Comparison of ENCODE assay signal across 19 cellular contexts in the genomic region with DNA sequence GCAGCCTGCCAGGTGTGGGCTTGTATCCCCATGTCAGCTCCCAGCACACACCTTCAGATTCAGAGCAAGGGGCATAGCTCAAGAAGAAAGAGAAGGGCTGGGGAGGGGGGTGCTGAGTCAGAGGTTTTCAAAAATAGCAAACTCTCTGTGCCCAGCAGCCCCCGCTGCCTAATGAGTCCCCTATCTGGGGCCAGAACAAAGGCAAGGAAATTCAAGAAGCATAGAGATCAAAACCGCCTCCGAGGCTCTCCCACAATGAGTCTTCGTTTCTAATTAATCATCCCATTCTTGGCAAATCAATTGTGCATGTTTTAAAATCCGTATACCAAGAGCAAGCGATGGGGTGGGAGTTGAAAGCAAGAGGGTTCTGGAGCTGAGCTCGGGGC. TPM values are rescaled to one million over a fixed set of nuclear protein-coding genes. Genes with fewer than 3 reads are reported as not detected.
A peak's percentile ranks its signal among the peaks of the same experiment; 100 is the strongest.
DNase-seq lines count a peak whose midpoint lies in the region; ATAC-seq and TF ChIP-seq lines count a peak whose summit lies in the region.
"Had no signal": no experiment of that assay in that cellular context is flagged by ENCODE, and none has a peak within 500 bp of the region (broad histone marks: within the 10 kb centered on the region; RNA-seq: fewer than 3 reads in every experiment).

No MANE protein-coding gene starts in this region.

- H3K36me3 ChIP-seq in HUES48 (ENCODE audit: control insufficient read depth, insufficient read depth, low read length): no peaks in the 10 kb centered on the region
- no peaks in the 10 kb centered on the region for H3K36me3 ChIP-seq in H7 (replicated peaks; ENCODE audit: control insufficient read depth, insufficient read depth, low read length)
- H3K36me3 ChIP-seq in stomach: no peaks in the 10 kb centered on the region
- H3K36me3 ChIP-seq: BLaER1, HAP-1 had no signal

- peaks cover 6% of the 10 kb centered on the region; the same call in 1 of the 2 replicates for H3K4me1 ChIP-seq in HUES48 (ENCODE audit: control insufficient read depth, insufficient read depth, low read length)
- H3K4me1 ChIP-seq in stomach: no peaks in the 10 kb centered on the region
- H3K4me1 ChIP-seq: Caco-2, HAP-1 had no signal

- 39 to 59% (median 44%) methylated on average over 7 of the region's 7 CpGs for WGBS in stomach, 5 donors

- TF ChIP-seq POLR2A in stomach (IDR thresholded peaks at IDR 0.05): no peak

- no peak overlapping the region for H3K27ac Mint-ChIP-seq in activated T-helper 2 cell treated with anti-CD3 and anti-CD28 coated beads, Interferon-gamma antibody, Interleukin-2, Interleukin-4, amounts not matched to agents 10 μg/mL and 5 μg/mL and 100 μg/mL, durations not matched to agents 14 hours and 24 hours and 36 hours
- H3K27ac Mint-ChIP-seq: CD8-positive, alpha-beta memory T cell; HFFc6 had no signal

- peak overlapping the region; percentile 14 for H3K27ac ChIP-seq in HUES48 (ENCODE audit: low read depth, low read length)
- H3K27ac ChIP-seq in stomach: no peak overlapping the region
- H3K27ac ChIP-seq: 22Rv1, BLaER1 had no signal

- no peak for TF ChIP-seq EP300 in stomach (IDR thresholded peaks at IDR 0.05)

- peaks cover 7% of the 10 kb centered on the region for H3K9me3 Mint-ChIP-seq in activated T-helper 2 cell treated with anti-CD3 and anti-CD28 coated beads, Interferon-gamma antibody, Interleukin-2, Interleukin-4, amounts not matched to agents 10 μg/mL and 5 μg/mL and 100 μg/mL, durations not matched to agents 14 hours and 24 hours and 36 hours
- H3K9me3 Mint-ChIP-seq: CD8-positive, alpha-beta memory T cell had no signal

- H3K4me1 Mint-ChIP-seq in activated T-helper 2 cell treated with anti-CD3 and anti-CD28 coated beads, Interferon-gamma antibody, Interleukin-2, Interleukin-4, amounts not matched to agents 10 μg/mL and 5 μg/mL and 100 μg/mL, durations not matched to agents 14 hours and 24 hours and 36 hours (ENCODE audit: low read depth): no peaks in the 10 kb centered on the region
- H3K4me1 Mint-ChIP-seq: CD8-positive, alpha-beta memory T cell had no signal

- no peak overlapping the region for H3K4me3 Mint-ChIP-seq in activated T-helper 2 cell treated with anti-CD3 and anti-CD28 coated beads, Interferon-gamma antibody, Interleukin-2, Interleukin-4, amounts not matched to agents 10 μg/mL and 5 μg/mL and 100 μg/mL, durations not matched to agents 14 hours and 24 hours and 36 hours (ENCODE audit: low read depth)
- H3K4me3 Mint-ChIP-seq: CD8-positive, alpha-beta memory T cell; HFFc6 had no signal

- H3K4me3 ChIP-seq in HUES48 (ENCODE audit: low read depth, low read length): no peak overlapping the region
- H3K4me3 ChIP-seq in H7 (ENCODE audit: insufficient read depth, low read depth, low read length): no peak overlapping the region
- no peak overlapping the region for H3K4me3 ChIP-seq in stomach
- H3K4me3 ChIP-seq: BLaER1, GM12878, HAP-1 had no signal

- intact Hi-C loops in head of caudate nucleus (cut with DNase I) (no loop called here), stomach (cut with DNase I; ENCODE audit: low total_unique reads) (no loop called here)
- intact Hi-C loops in activated T-helper 2 cell treated with anti-CD3 and anti-CD28 coated beads, Interferon-gamma antibody, Interleukin-2, Interleukin-4, amounts not matched to agents 10 μg/mL and 5 μg/mL and 100 μg/mL, durations not matched to agents 14 hours and 24 hours and 36 hours (cut with micrococcal nuclease): no loop called here

- H3K27me3 Mint-ChIP-seq in activated T-helper 2 cell treated with anti-CD3 and anti-CD28 coated beads, Interferon-gamma antibody, Interleukin-2, Interleukin-4, amounts not matched to agents 10 μg/mL and 5 μg/mL and 100 μg/mL, durations not matched to agents 14 hours and 24 hours and 36 hours (ENCODE audit: low read depth): no peaks in the 10 kb centered on the region

- H3K27me3 ChIP-seq in HUES48 (ENCODE audit: control insufficient read depth, insufficient read depth, low read length): no peaks in the 10 kb centered on the region
- no peaks in the 10 kb centered on the region for H3K27me3 ChIP-seq in H7 (ENCODE audit: control insufficient read depth, insufficient read depth, low read length)
- H3K27me3 ChIP-seq in stomach: peaks cover 0 to 21% (median 6%) of the 10 kb centered on the region in 3 donors

- DNase-seq in Daoy (ENCODE audit: low read depth): peak; percentile 57
- DNase-seq in head of caudate nucleus: peak; percentile 29 to 93 (median 74)
- peak; percentile 89 for DNase-seq in putamen (ENCODE audit: low spot score)
- DNase-seq in H7: no peak
- DNase-seq in activated T-helper 2 cell treated with anti-CD3 and anti-CD28 coated beads, Interferon-gamma antibody, Interleukin-2, Interleukin-4, amounts not matched to agents 10 μg/mL and 5 μg/mL and 100 μg/mL, durations not matched to agents 14 hours and 24 hours and 36 hours (ENCODE audit: low spot score): no peak
- DNase-seq in stomach: no peak
- DNase-seq: AML-193; CD8-positive, alpha-beta memory T cell; DND-41; HFFc6; IMR-90; KG1 had no signal

- no peaks in the 10 kb centered on the region for H3K36me3 Mint-ChIP-seq in activated T-helper 2 cell treated with anti-CD3 and anti-CD28 coated beads, Interferon-gamma antibody, Interleukin-2, Interleukin-4, amounts not matched to agents 10 μg/mL and 5 μg/mL and 100 μg/mL, durations not matched to agents 14 hours and 24 hours and 36 hours (ENCODE audit: low read depth)
- H3K36me3 Mint-ChIP-seq: CD8-positive, alpha-beta memory T cell had no signal

- ATAC-seq in GM21515 (IDR thresholded peaks at IDR 0.05; ENCODE audit: unreplicated experiment): no peak

- no peak for TF ChIP-seq CTCF in stomach (IDR thresholded peaks at IDR 0.05)

- H3K9me3 ChIP-seq in HUES48 (ENCODE audit: control insufficient read depth, insufficient read depth, low read length) (no peaks in the 10 kb centered on the region), stomach (no peaks in the 10 kb centered on the region)
- H3K9me3 ChIP-seq: BLaER1, Caco-2, HAP-1 had no signal

- no peak overlapping the region for H3K9ac ChIP-seq in HUES48 (ENCODE audit: low read depth, low read length)
- H3K9ac ChIP-seq: BLaER1 had no signal

RNA-seq across cellular contexts. Expression of gene CMKLR1, which starts 19.5 kb away (rescaled TPM):
- total RNA-seq in Daoy (2014; rRNA removed; shearing (Covaris generic)): 0.51 and 0.89 TPM in 2 replicates
- total RNA-seq in H7 (2014; rRNA removed; shearing (Covaris generic)): 0.92 and 1.8 TPM in 2 replicates
- total RNA-seq in activated T-helper 2 cell treated with anti-CD3 and anti-CD28 coated beads, Interferon-gamma antibody, Interleukin-2, Interleukin-4, amounts not matched to agents 10 μg/mL and 5 μg/mL and 100 μg/mL, durations not matched to agents 14 hours and 24 hours and 36 hours: not detected in 2 replicates
- 10 to 100 TPM in 1 of 5 donors, 1 to 10 TPM in 3, under 1 TPM in 1; 0.45 to 46.1 (median 6.4) TPM for total RNA-seq in stomach
- 1 to 10 TPM in 2 of 3 donors, under 1 TPM in 1; 0.73 to 2.6 (median 1.2) TPM for polyA plus RNA-seq in stomach
- total RNA-seq: Caco-2, HFFc6, IMR-90 had no signal
- polyA plus RNA-seq: IMR-90 had no signal

Comparison
In these comparisons a context has a peak if more than half of its experiments do, and no peak if none do; other contexts are left out.
1. DNase-seq: peak in Daoy (single experiment), head of caudate nucleus (42 of 42) and putamen (single experiment); none in H7 (single experiment), activated T-helper 2 cell treated with anti-CD3 and anti-CD28 coated beads, Interferon-gamma antibody, Interleukin-2, Interleukin-4, amounts not matched to agents 10 μg/mL and 5 μg/mL and 100 μg/mL, durations not matched to agents 14 hours and 24 hours and 36 hours (single experiment) and stomach (single experiment).